ENCODE assay signal across 21 cellular contexts in genomic region chr18:68402784-68403183, GRCh38.
"Had no signal": no experiment of that assay in that cellular context is flagged by ENCODE, and none has a peak within 500 bp of the region (broad histone marks: within the 10 kb centered on the region; RNA-seq: fewer than 3 reads in every experiment).

No MANE protein-coding gene starts in this region.

- ATAC-seq: activated CD8-positive, alpha-beta memory T cell treated with anti-CD3 and anti-CD28 coated beads, Interleukin-2, amount 10 ng/mL, durations not matched to agents 7 days and 5 days; T-helper 17 cell had no signal

- H3K4me1 ChIP-seq: breast epithelium, SJSA1 had no signal

- H3K27me3 ChIP-seq: breast epithelium, SJSA1 had no signal

- DNase-seq: activated B cell treated with CpG ODN at 0.5 μM for 24 hours; activated CD4-positive, alpha-beta T cell treated with anti-CD3 and anti-CD28 coated beads for 1 hour; activated CD4-positive, alpha-beta T cell treated with anti-CD3 and anti-CD28 coated beads, Interleukin-2, amount 10 ng/mL, durations not matched to agents 24 days and 14 days; activated CD4-positive, alpha-beta T cell treated with anti-CD3 and anti-CD28 coated beads, Interleukin-2, amount 50 U/mL, for 48 hours; activated CD8-positive, alpha-beta memory T cell treated with anti-CD3 and anti-CD28 coated beads, Interleukin-2, amount 10 ng/mL, durations not matched to agents 7 days and 5 days; activated effector memory CD4-positive, alpha-beta T cell treated with Interleukin-2 at 50 U/mL for 16 hours; activated naive CD4-positive, alpha-beta T cell; activated T-cell treated with anti-CD3 and anti-CD28 coated beads, Interleukin-2, amount 50 U/mL, for 24 hours; aorta; central memory CD4-positive, alpha-beta T cell; Karpas-422; NCI-H146; NCI-H1930; NCI-H345; NCI-H510A; NCI-H526 treated with DMSO at 0.1 percent for 48 hours; SHP77; T-helper 17 cell; T-helper 9 cell had no signal

- H3K27ac ChIP-seq: breast epithelium, SJSA1 had no signal
